25 cellular contexts compared by ENCODE assay signal in genomic region chr19:30447276-30447870, GRCh38.
DNase-seq lines count a peak whose midpoint lies in the region; ATAC-seq, FAIRE-seq and TF ChIP-seq lines count a peak whose summit lies in the region.
"Had no signal": no experiment of that assay in that cellular context is flagged by ENCODE, and none has a peak within 500 bp of the region (broad histone marks: within the 10 kb centered on the region; RNA-seq: fewer than 3 reads in every experiment).

No MANE protein-coding gene starts in this region.

- no peaks in the 10 kb centered on the region for H4K20me1 ChIP-seq in SK-N-SH (ENCODE audit: insufficient read depth)

- WGBS in SK-N-SH (ENCODE audit: low lambda C conversion rate): 45% methylated on average over 8 of the region's 8 CpGs

- ATAC-seq in SK-N-SH treated with all-trans-retinoic acid at 6 μM for 48 hours (no peak), GM19023 (IDR thresholded peaks at IDR 0.05; ENCODE audit: unreplicated experiment) (no peak)
- ATAC-seq: activated CD8-positive, alpha-beta T cell treated with anti-CD3 and anti-CD28 coated beads, Interleukin-2, amount 10 ng/mL, durations not matched to agents 7 days and 5 days; right cardiac atrium; T-cell had no signal

- no peaks in the 10 kb centered on the region for H3K36me3 ChIP-seq in SK-N-SH (replicated peaks in 1 of 2; ENCODE audit: control insufficient read depth in 1 of 2, insufficient read depth in 2 of 2, low read length in 1 of 2)

- H3K9me3 Mint-ChIP-seq in mesothelial cell of epicardium: no peaks in the 10 kb centered on the region
- no peaks in the 10 kb centered on the region for H3K9me3 Mint-ChIP-seq in T-helper 2 cell treated with Interferon-gamma antibody and Interleukin-4, amounts not matched to agents 5 μg/mL and 100 μg/mL, for 36 hours
- H3K9me3 Mint-ChIP-seq: activated T-cell treated with anti-CD3 and anti-CD28 coated beads, Interleukin-2, amount 50 U/mL, for 24 hours; T-cell had no signal

- peaks cover 38% of the 10 kb centered on the region for H3K4me1 Mint-ChIP-seq in mesothelial cell of epicardium
- H3K4me1 Mint-ChIP-seq in T-helper 2 cell treated with Interferon-gamma antibody and Interleukin-4, amounts not matched to agents 5 μg/mL and 100 μg/mL, for 36 hours (ENCODE audit: low read depth): peaks cover 3% of the 10 kb centered on the region

- H2AFZ ChIP-seq in SK-N-SH (ENCODE audit: low read depth): no peak overlapping the region

- no peak overlapping the region for H3K4me3 Mint-ChIP-seq in mesothelial cell of epicardium
- no peak overlapping the region for H3K4me3 Mint-ChIP-seq in T-helper 2 cell treated with Interferon-gamma antibody and Interleukin-4, amounts not matched to agents 5 μg/mL and 100 μg/mL, for 36 hours
- H3K4me3 Mint-ChIP-seq: activated CD8-positive, alpha-beta T cell treated with anti-CD3 and anti-CD28 coated beads, Interleukin-2, amount 10 ng/mL, durations not matched to agents 7 days and 5 days; activated T-cell treated with anti-CD3 and anti-CD28 coated beads, Interleukin-2, amount 50 U/mL, for 24 hours; T-cell had no signal

- peak overlapping the region; percentile 28 for H3K27ac Mint-ChIP-seq in mesothelial cell of epicardium
- H3K27ac Mint-ChIP-seq in T-helper 2 cell treated with Interferon-gamma antibody and Interleukin-4, amounts not matched to agents 5 μg/mL and 100 μg/mL, for 36 hours: no peak overlapping the region
- H3K27ac Mint-ChIP-seq: activated CD8-positive, alpha-beta T cell treated with anti-CD3 and anti-CD28 coated beads, Interleukin-2, amount 10 ng/mL, durations not matched to agents 7 days and 5 days; activated T-cell treated with anti-CD3 and anti-CD28 coated beads, Interleukin-2, amount 50 U/mL, for 24 hours; T-cell had no signal

- CTCF ChIA-PET in SK-N-SH (lab: Yijun Ruan, JAX): interaction anchor here (1.2 to 1.6 kb wide), 2 partner anchors 10 to 202 kb away, joined by 3 to 4 read pairs; no protein-coding TSS in a partner anchor

- H3K4me1 ChIP-seq in SK-N-SH (ENCODE audit: control insufficient read depth in 1 of 2, insufficient read depth in 2 of 2, low read depth in 1 of 2, low read length in 1 of 2): peaks cover 12 to 16% of the 10 kb centered on the region in 2 experiments; a peak in 3 of 4 replicates

- H3K79me2 ChIP-seq in SK-N-SH (ENCODE audit: insufficient read depth): no peaks in the 10 kb centered on the region

- no peak overlapping the region for H3K9ac ChIP-seq in SK-N-SH

- DNase-seq in SK-N-SH (no peak), cerebellum (ENCODE audit: low spot score) (peak; percentile 30), mesothelial cell of epicardium (ENCODE audit: low spot score in 2 of 2, unreplicated experiment in 2 of 2) (no peak), NOMO-1 treated with DMSO at 0.1 percent for 48 hours (lab: John Stamatoyannopoulos, UW; ENCODE audit: unreplicated experiment) (no peak), HTR-8/SVneo (ENCODE audit: insufficient read length, low spot score) (no peak)
- DNase-seq in T-helper 2 cell treated with Interferon-gamma antibody and Interleukin-4, amounts not matched to agents 5 μg/mL and 100 μg/mL, for 36 hours (ENCODE audit: low spot score): no peak
- DNase-seq: activated CD4-positive, CD25-positive, alpha-beta regulatory T cell treated with anti-CD3 and anti-CD28 coated beads, Interleukin-2, amount 50 U/mL, for 72 hours; activated CD8-positive, alpha-beta T cell treated with anti-CD3 and anti-CD28 coated beads, Interleukin-2, amount 10 ng/mL, durations not matched to agents 7 days and 5 days; activated T-cell treated with anti-CD3 and anti-CD28 coated beads, Interleukin-2, amount 50 U/mL, for 24 hours; dermis blood vessel endothelial cell; KG1; NCI-H1436 treated with DMSO at 0.1 percent for 48 hours; NCI-H526; right cardiac atrium; stimulated activated CD4-positive, alpha-beta T cell treated with anti-CD3 and anti-CD28 coated beads, Interleukin-15, amount 100 ng/mL, for 24 hours; stomach; T-cell; trophoblast cell had no signal

- no peak overlapping the region for H3K4me3 ChIP-seq in SK-N-SH (ENCODE audit: low read depth in 2 of 2, low read length in 1 of 2)
- H3K4me3 ChIP-seq: stomach had no signal

- POLR2A ChIA-PET in SK-N-SH (lab: Yijun Ruan, JAX): no interaction called here

- H3K9me3 ChIP-seq in SK-N-SH: no peaks in the 10 kb centered on the region

- no peak for TF ChIP-seq RAD21 in SK-N-SH (IDR thresholded peaks at IDR 0.05; ENCODE audit: low read length)

- no peaks in the 10 kb centered on the region for H3K36me3 Mint-ChIP-seq in mesothelial cell of epicardium
- H3K36me3 Mint-ChIP-seq in T-helper 2 cell treated with Interferon-gamma antibody and Interleukin-4, amounts not matched to agents 5 μg/mL and 100 μg/mL, for 36 hours (ENCODE audit: low read depth): no peaks in the 10 kb centered on the region
- H3K36me3 Mint-ChIP-seq: T-cell had no signal

- no peak for FAIRE-seq in HTR-8/SVneo (lab: Jason Lieb, UNC)
- FAIRE-seq: A204.1, bronchial epithelial cell, endothelial cell of umbilical vein, TTC549 had no signal

- TF ChIP-seq CTCF in SK-N-SH (IDR thresholded peaks at IDR 0.05) (no peak), mesothelial cell of epicardium (IDR thresholded peaks at IDR 0.05; ENCODE audit: unreplicated experiment) (no peak)

- TF ChIP-seq EP300 in SK-N-SH (IDR thresholded peaks at IDR 0.05; ENCODE audit: borderline replicate concordance in 1 of 2, low read depth in 1 of 2, low read length in 1 of 2): no peak

- no peaks in the 10 kb centered on the region for H3K27me3 ChIP-seq in SK-N-SH (ENCODE audit: insufficient read depth)

- H3K27ac ChIP-seq in SK-N-SH (ENCODE audit: low read depth in 2 of 2, low read length in 1 of 2): no peak overlapping the region
- H3K27ac ChIP-seq: C4-2B, stomach had no signal

- no peaks in the 10 kb centered on the region for H3K9me2 ChIP-seq in SK-N-SH

- peaks cover 32% of the 10 kb centered on the region for H3K27me3 Mint-ChIP-seq in mesothelial cell of epicardium (ENCODE audit: low read depth)
- peaks cover 2% of the 10 kb centered on the region for H3K27me3 Mint-ChIP-seq in T-helper 2 cell treated with Interferon-gamma antibody and Interleukin-4, amounts not matched to agents 5 μg/mL and 100 μg/mL, for 36 hours (ENCODE audit: low read depth)

- H3F3A ChIP-seq in SK-N-SH (replicated peaks; ENCODE audit: insufficient read depth): no peaks in the 10 kb centered on the region

- H3K4me2 ChIP-seq in SK-N-SH: no peak overlapping the region

TF ChIP-seq in SK-N-SH treated with all-trans-retinoic acid at 6 μM for 48 hours, 23 proteins besides CTCF, POLR2A, EP300 and RAD21:
- TF ChIP-seq ISL1 (CRISPR knock-in tag; IDR thresholded peaks at IDR 0.05): peak; percentile 44
- no peak for TF ChIP-seq PPARA (CRISPR knock-in tag; IDR thresholded peaks at IDR 0.05; ENCODE audit: borderline replicate concordance)
TF ChIP-seq in SK-N-SH treated with all-trans-retinoic acid at 6 μM for 48 hours: peak in this region for 1.

TF ChIP-seq in SK-N-SH, 30 proteins besides CTCF, POLR2A, EP300 and RAD21:
- no peak for TF ChIP-seq FOSL2 (IDR thresholded peaks at IDR 0.05; ENCODE audit: borderline replicate concordance, low read depth)
